ENCODE assay signal across 17 cellular contexts in genomic region chr21:41095983-41096382, GRCh38.
A peak's percentile ranks its signal among the peaks of the same experiment; 100 is the strongest.
DNase-seq lines count a peak whose midpoint lies in the region; ATAC-seq, FAIRE-seq and TF ChIP-seq lines count a peak whose summit lies in the region.
"Had no signal": no experiment of that assay in that cellular context is flagged by ENCODE, and none has a peak within 500 bp of the region (broad histone marks: within the 10 kb centered on the region; RNA-seq: fewer than 3 reads in every experiment).

No MANE protein-coding gene starts in this region.

- no TSS peak for BruUV-seq in HepG2 (replicated peaks; lab: Mats Ljungman, UMichigan)

- H3K9ac ChIP-seq in liver (ENCODE audit: low read depth in 1 of 2, low read length in 2 of 2): no peak overlapping the region
- no peak overlapping the region for H3K9ac ChIP-seq in HepG2 (ENCODE audit: insufficient read depth, low read depth, low read length)
- H3K9ac ChIP-seq in endodermal cell (ENCODE audit: extremely low read depth, low read length, poor library complexity, severe bottlenecking): no peak overlapping the region

- CTCF ChIA-PET in HepG2 (lab: Yijun Ruan, JAX; ENCODE audit: low intra/inter-chr PET ratio, low total read pairs): no interaction called here

- no peak for ATAC-seq in HepG2
- ATAC-seq: A549, GM23338 had no signal

- no peaks in the 10 kb centered on the region for H3K79me2 ChIP-seq in HepG2 (ENCODE audit: insufficient read depth, low read length)

- in situ Hi-C loops in HepG2 (cut with HindIII; ENCODE audit: extremely low pct_ligation_motif_present, low pct_unique_long_range_greater_than_20kb): no loop called here

- no peak for TF ChIP-seq CTCF in liver (IDR thresholded peaks at IDR 0.05; ENCODE audit: low read depth, low read length, missing input control)
- no peak for TF ChIP-seq CTCF in HepG2 (CRISPR knock-in tag; IDR thresholded peaks at IDR 0.05)
- TF ChIP-seq CTCF in fibroblast of pulmonary artery (IDR thresholded peaks at IDR 0.05; ENCODE audit: low read length, missing control alignments): no peak
- no peak for TF ChIP-seq CTCF in nephron (IDR thresholded peaks at IDR 0.05; ENCODE audit: unreplicated experiment in 3 of 3)
- TF ChIP-seq CTCF in endodermal cell (conservative IDR thresholded peaks at IDR 0.05): no peak

- TF ChIP-seq RAD21 in liver (IDR thresholded peaks at IDR 0.05) (no peak), HepG2 (CRISPR knock-in tag; IDR thresholded peaks at IDR 0.05) (no peak)

- no peak overlapping the region for H3K4me3 ChIP-seq in liver (ENCODE audit: low read depth in 1 of 3, low read length in 3 of 3)
- H3K4me3 ChIP-seq in HepG2 (replicated peaks in 1 of 3; ENCODE audit: insufficient read depth in 1 of 3, low read depth in 2 of 3, low read length in 3 of 3): no peak overlapping the region
- H3K4me3 ChIP-seq in fibroblast of pulmonary artery (replicated peaks; ENCODE audit: low read depth, low read length): no peak overlapping the region
- no peak overlapping the region for H3K4me3 ChIP-seq in endodermal cell (ENCODE audit: low read length)
- H3K4me3 ChIP-seq: A549, GM23338 had no signal

- no peak overlapping the region for H3K4me2 ChIP-seq in HepG2 (ENCODE audit: low read depth, low read length)
- H3K4me2 ChIP-seq: A549, GM23338 had no signal

- H3K4me1 ChIP-seq in liver (ENCODE audit: control insufficient read depth in 4 of 4, insufficient read depth in 4 of 4, low read length in 3 of 4) (no peaks in the 10 kb centered on the region), HepG2 (ENCODE audit: insufficient read depth, low read length) (no peaks in the 10 kb centered on the region), endodermal cell (ENCODE audit: control insufficient read depth, insufficient read depth, low read length) (no peaks in the 10 kb centered on the region)
- H3K4me1 ChIP-seq: A549, BE2C had no signal

- POLR2A ChIA-PET in HepG2 (lab: Yijun Ruan, JAX): no interaction called here

- H3K9me3 ChIP-seq in liver (ENCODE audit: control insufficient read depth in 4 of 4, low read length in 3 of 4) (peaks cover 0 to 3% (median under 1%) of the 10 kb centered on the region in 4 donors), HepG2 (ENCODE audit: low read length) (no peaks in the 10 kb centered on the region), endodermal cell (ENCODE audit: control insufficient read depth, low read length) (peaks cover 13% of the 10 kb centered on the region)
- H3K9me3 ChIP-seq: A549, BE2C had no signal

- no peak for DNase-seq in HepG2 (ENCODE audit: low spot score)
- DNase-seq in fibroblast of pulmonary artery (ENCODE audit: low read depth): peak; percentile 4
- DNase-seq in DMS79 (lab: John Stamatoyannopoulos, UW): no peak
- no peak for DNase-seq in endodermal cell
- DNase-seq: BE2C; CD4-positive, alpha-beta memory T cell; DMS153; DND-41; GDM1; H9 had no signal

- 52% methylated on average over 6 of the region's 6 CpGs for WGBS in liver
- 3% methylated on average over 6 of the region's 6 CpGs for WGBS in HepG2 (ENCODE audit: low lambda C conversion rate)
- 89 to 98% methylated on average over 4 to 6 of the region's 6 CpGs for WGBS in endodermal cell (ENCODE audit: insufficient coverage in 1 of 2, insufficient read length in 1 of 2), 2 experiments

- H3K36me3 ChIP-seq in liver (ENCODE audit: control insufficient read depth in 4 of 4, insufficient read depth in 3 of 4, low read depth in 1 of 4, low read length in 3 of 4): no peaks in the 10 kb centered on the region
- H3K36me3 ChIP-seq in HepG2 (replicated peaks in 1 of 2; ENCODE audit: control insufficient read depth in 1 of 2, insufficient read depth in 2 of 2, low read length in 2 of 2): no peaks in the 10 kb centered on the region
- H3K36me3 ChIP-seq in endodermal cell (ENCODE audit: control insufficient read depth, insufficient read depth, low read length): no peaks in the 10 kb centered on the region
- H3K36me3 ChIP-seq: BE2C had no signal

- TF ChIP-seq EP300 in HepG2 (IDR thresholded peaks at IDR 0.05; ENCODE audit: low read depth in 2 of 2, low read length in 2 of 2) (no peak), HepG2 (CRISPR knock-in tag; IDR thresholded peaks at IDR 0.05; ENCODE audit: borderline replicate concordance) (no peak)

- H3K4me1 Mint-ChIP-seq in nephron: peaks cover 15% of the 10 kb centered on the region
- H3K4me1 Mint-ChIP-seq in endodermal cell: no peaks in the 10 kb centered on the region
- H3K4me1 Mint-ChIP-seq: CD4-positive, alpha-beta memory T cell had no signal

- TF ChIP-seq POLR2A in HepG2 (IDR thresholded peaks at IDR 0.05; ENCODE audit: insufficient read depth in 1 of 2, low read depth in 2 of 2, low read length in 2 of 2): no peak

- FAIRE-seq in HepG2 (lab: Jason Lieb, UNC): no peak
- FAIRE-seq: A549, D721Med, GM12892 had no signal

- intact Hi-C loops in HepG2 (cut with micrococcal nuclease; ENCODE audit: unreplicated experiment): no loop called here

- no peaks in the 10 kb centered on the region for H3K27me3 ChIP-seq in liver (ENCODE audit: control insufficient read depth in 4 of 4, insufficient read depth in 4 of 4, low read length in 3 of 4)
- H3K27me3 ChIP-seq in HepG2 (ENCODE audit: control insufficient read depth in 1 of 2, insufficient read depth in 2 of 2, low read length in 2 of 2): peaks cover under 1 to 10% of the 10 kb centered on the region in 2 experiments; a peak in 2 of 5 replicates
- H3K27me3 ChIP-seq in endodermal cell (ENCODE audit: control insufficient read depth, insufficient read depth, low read length, poor library complexity, severe bottlenecking): peaks cover 17% of the 10 kb centered on the region
- H3K27me3 ChIP-seq: BE2C had no signal

- H3K4me3 Mint-ChIP-seq in nephron (no peak overlapping the region), endodermal cell (no peak overlapping the region)
- H3K4me3 Mint-ChIP-seq: CD4-positive, alpha-beta memory T cell; GM23338; H9 had no signal

- no peaks in the 10 kb centered on the region for H4K20me1 ChIP-seq in HepG2 (ENCODE audit: insufficient read depth, low read length)

- H3K36me3 Mint-ChIP-seq in nephron (ENCODE audit: low read depth) (no peaks in the 10 kb centered on the region), endodermal cell (ENCODE audit: low read depth) (no peaks in the 10 kb centered on the region)
- H3K36me3 Mint-ChIP-seq: CD4-positive, alpha-beta memory T cell had no signal

- H2AFZ ChIP-seq in HepG2 (ENCODE audit: low read length): no peak overlapping the region
- H2AFZ ChIP-seq: GM23338 had no signal

- H3K27me3 Mint-ChIP-seq in nephron (ENCODE audit: low read depth) (no peaks in the 10 kb centered on the region), endodermal cell (ENCODE audit: insufficient read depth) (peaks cover 23% of the 10 kb centered on the region)

- H3K9me3 Mint-ChIP-seq in nephron (peaks cover 15% of the 10 kb centered on the region), endodermal cell (peaks cover 8% of the 10 kb centered on the region)

- H3K27ac ChIP-seq in liver (ENCODE audit: low read depth in 1 of 2, low read length in 2 of 2) (peak overlapping the region in 1 of 2 donors; percentile 31), HepG2 (ENCODE audit: extremely low read length, insufficient read depth, low read length) (no peak overlapping the region), endodermal cell (ENCODE audit: low read depth, low read length) (no peak overlapping the region)
- H3K27ac ChIP-seq: A549, C4-2B had no signal

- H3K27ac Mint-ChIP-seq in nephron (peak overlapping the region in 2 of 3 experiments; percentile 51 to 77), endodermal cell (no peak overlapping the region)
- H3K27ac Mint-ChIP-seq: CD4-positive, alpha-beta memory T cell; GM23338; H9 had no signal

TF ChIP-seq in liver, 16 proteins besides CTCF, POLR2A, EP300 and RAD21 (continues in another document):
- peak in 1 of 2 donors; percentile 17 for TF ChIP-seq RXRA (IDR thresholded peaks at IDR 0.05)

TF ChIP-seq in HepG2, 621 proteins besides CTCF, POLR2A, EP300 and RAD21:
- no peak for TF ChIP-seq BORCS8-MEF2B (CRISPR knock-in tag; IDR thresholded peaks at IDR 0.05)
- TF ChIP-seq ZNF781 (CRISPR knock-in tag; IDR thresholded peaks at IDR 0.05; ENCODE audit: borderline replicate concordance, not compliant biosample characterization): no peak
- TF ChIP-seq CCDC6 (CRISPR knock-in tag; IDR thresholded peaks at IDR 0.05): no peak
- TF ChIP-seq RBAK (CRISPR knock-in tag; IDR thresholded peaks at IDR 0.05): no peak
- TF ChIP-seq CREM (IDR thresholded peaks at IDR 0.05): no peak
- no peak for TF ChIP-seq CREM (CRISPR knock-in tag; IDR thresholded peaks at IDR 0.05)
- TF ChIP-seq SMARCE1 (IDR thresholded peaks at IDR 0.05; ENCODE audit: borderline replicate concordance): no peak
- TF ChIP-seq MBD4 (IDR thresholded peaks at IDR 0.05; ENCODE audit: borderline replicate concordance, low read length): no peak
- TF ChIP-seq, protein P1, sequence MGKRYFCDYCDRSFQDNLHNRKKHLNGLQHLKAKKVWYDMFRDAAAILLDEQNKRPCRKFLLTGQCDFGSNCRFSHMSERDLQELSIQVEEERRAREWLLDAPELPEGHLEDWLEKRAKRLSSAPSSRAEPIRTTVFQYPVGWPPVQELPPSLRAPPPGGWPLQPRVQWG (CRISPR knock-in tag; IDR thresholded peaks at IDR 0.05; ENCODE audit: borderline replicate concordance, low read depth): no peak
